Comparison of ENCODE assay signal across 21 cellular contexts in the genomic region with DNA sequence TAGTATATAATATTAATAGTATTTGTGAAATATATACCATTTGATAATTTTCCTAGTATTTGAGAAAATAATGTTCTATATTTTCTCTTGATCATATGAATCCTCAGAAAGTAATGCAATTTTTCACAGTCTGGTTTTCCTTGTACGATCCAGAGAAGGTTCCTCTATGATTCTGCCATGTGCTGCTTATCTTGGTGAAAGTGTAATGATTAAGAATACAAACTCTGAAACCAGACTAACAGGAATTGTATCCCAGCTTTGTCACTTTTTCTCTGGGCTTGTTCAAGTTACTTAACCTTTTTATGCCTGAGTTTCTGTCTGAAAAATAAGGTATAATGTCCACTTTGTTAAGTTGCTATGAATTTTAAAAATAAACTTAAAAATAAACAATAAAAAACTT.
DNase-seq lines count a peak whose midpoint lies in the region; ATAC-seq, FAIRE-seq and TF ChIP-seq lines count a peak whose summit lies in the region.
"Had no signal": no experiment of that assay in that cellular context is flagged by ENCODE, and none has a peak within 500 bp of the region (broad histone marks: within the 10 kb centered on the region; RNA-seq: fewer than 3 reads in every experiment).

No MANE protein-coding gene starts in this region.

- H3K27ac ChIP-seq in pancreas = no peak overlapping the region
- H3K27ac ChIP-seq: 22Rv1; A549; BLaER1 treated with 17β-estradiol and CSF1 and Interleukin-3, amounts not matched to agents 10 nM and 100 nM; C4-2B had no signal

- no peak overlapping the region for H3K4me3 ChIP-seq in bronchial epithelial cell (ENCODE audit: low read depth, low read length)
- no peak overlapping the region for H3K4me3 ChIP-seq in pancreas
- H3K4me3 ChIP-seq: A549; BLaER1 treated with 17β-estradiol and CSF1 and Interleukin-3, amounts not matched to agents 10 nM and 100 nM had no signal

- H3K27me3 Mint-ChIP-seq in mesothelial cell of epicardium (ENCODE audit: low read depth) = no peaks in the 10 kb centered on the region
- H3K27me3 Mint-ChIP-seq: B cell; CD4-positive, alpha-beta T cell had no signal

- intact Hi-C loops in pancreas (cut with DNase I) = no loop called here

- FAIRE-seq in bronchial epithelial cell (lab: Jason Lieb, UNC) = no peak
- FAIRE-seq in pancreas (lab: Jason Lieb, UNC) = no peak
- FAIRE-seq: A549, D721Med, G401.6, GM12891, GM19239 had no signal

- H3K36me3 ChIP-seq in bronchial epithelial cell (ENCODE audit: control insufficient read depth, insufficient read depth, low read length) (no peaks in the 10 kb centered on the region), pancreas (no peaks in the 10 kb centered on the region)
- H3K36me3 ChIP-seq: BLaER1 treated with 17β-estradiol and CSF1 and Interleukin-3, amounts not matched to agents 10 nM and 100 nM had no signal

- no peak for TF ChIP-seq CTCF in bronchial epithelial cell (IDR thresholded peaks at IDR 0.05; ENCODE audit: insufficient read depth, low read length, severe bottlenecking)
- TF ChIP-seq CTCF in pancreas (IDR thresholded peaks at IDR 0.05) = no peak
- TF ChIP-seq CTCF in mesothelial cell of epicardium (IDR thresholded peaks at IDR 0.05; ENCODE audit: unreplicated experiment) = no peak

- H3K27me3 ChIP-seq in bronchial epithelial cell (ENCODE audit: control insufficient read depth, insufficient read depth, low read length) (no peaks in the 10 kb centered on the region), pancreas (no peaks in the 10 kb centered on the region)
- H3K27me3 ChIP-seq: BLaER1 treated with 17β-estradiol and CSF1 and Interleukin-3, amounts not matched to agents 10 nM and 100 nM had no signal

- DNase-seq in OCI-M1 (lab: John Stamatoyannopoulos, UW) (peak; percentile 21), bronchial epithelial cell (ENCODE audit: low read depth) (peak; percentile 2), pancreas (no peak), HEK293T (ENCODE audit: extremely low spot score) (no peak), mesothelial cell of epicardium (ENCODE audit: low spot score in 2 of 2, unreplicated experiment in 2 of 2) (no peak)
- DNase-seq: AML-193; Caco-2; Calu3; CD4-positive, alpha-beta T cell; CD8-positive, alpha-beta T cell; DMS79 treated with DMSO at 0.1 percent for 48 hours; GF-D8 had no signal

- H3K4me1 ChIP-seq in pancreas = peaks cover 4 to 19% (median 13%) of the 10 kb centered on the region in 3 donors
- H3K4me1 ChIP-seq: A549, Caco-2 had no signal

- no peaks in the 10 kb centered on the region for H3K9me3 ChIP-seq in pancreas
- H3K9me3 ChIP-seq: A549; BLaER1 treated with 17β-estradiol and CSF1 and Interleukin-3, amounts not matched to agents 10 nM and 100 nM; Caco-2 had no signal

- no peak overlapping the region for H3K4me3 Mint-ChIP-seq in mesothelial cell of epicardium
- H3K4me3 Mint-ChIP-seq: B cell; CD4-positive, alpha-beta T cell; CD8-positive, alpha-beta T cell had no signal

- H3K4me1 Mint-ChIP-seq in mesothelial cell of epicardium = no peaks in the 10 kb centered on the region
- H3K4me1 Mint-ChIP-seq: B cell had no signal

- CTCF ChIA-PET in HEK293T (lab: Yijun Ruan, JAX) = no interaction called here

- no peaks in the 10 kb centered on the region for H3K36me3 Mint-ChIP-seq in mesothelial cell of epicardium
- H3K36me3 Mint-ChIP-seq: CD8-positive, alpha-beta T cell had no signal

- 11 to 16% methylated on average over 1 of the region's 1 CpG for WGBS in pancreas, 2 donors

- no peak overlapping the region for H3K27ac Mint-ChIP-seq in mesothelial cell of epicardium
- H3K27ac Mint-ChIP-seq: B cell; CD4-positive, alpha-beta T cell; CD8-positive, alpha-beta T cell had no signal

- H3K9me3 Mint-ChIP-seq in mesothelial cell of epicardium = peaks cover 25% of the 10 kb centered on the region

- POLR2A ChIA-PET in HEK293T (lab: Yijun Ruan, JAX) = no interaction called here

- ATAC-seq in pancreas = peak; percentile 94 to 96 (median 96)
- ATAC-seq: A549; CD8-positive, alpha-beta T cell had no signal

TF ChIP-seq in HEK293T, 16 proteins besides CTCF, POLR2A, EP300 and RAD21:
- TF ChIP-seq ELF4 (IDR thresholded peaks at IDR 0.05) = no peak
- no peak for TF ChIP-seq TARDBP (IDR thresholded peaks at IDR 0.05)
- TF ChIP-seq, protein P1, sequence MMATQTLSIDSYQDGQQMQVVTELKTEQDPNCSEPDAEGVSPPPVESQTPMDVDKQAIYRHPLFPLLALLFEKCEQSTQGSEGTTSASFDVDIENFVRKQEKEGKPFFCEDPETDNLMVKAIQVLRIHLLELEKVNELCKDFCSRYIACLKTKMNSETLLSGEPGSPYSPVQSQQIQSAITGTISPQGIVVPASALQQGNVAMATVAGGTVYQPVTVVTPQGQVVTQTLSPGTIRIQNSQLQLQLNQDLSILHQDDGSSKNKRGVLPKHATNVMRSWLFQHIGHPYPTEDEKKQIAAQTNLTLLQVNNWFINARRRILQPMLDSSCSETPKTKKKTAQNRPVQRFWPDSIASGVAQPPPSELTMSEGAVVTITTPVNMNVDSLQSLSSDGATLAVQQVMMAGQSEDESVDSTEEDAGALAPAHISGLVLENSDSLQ (IDR thresholded peaks at IDR 0.05) = no peak

Comparison
In these comparisons a context has a peak if more than half of its experiments do, and no peak if none do; other contexts are left out.
1. DNase-seq: peak in OCI-M1 (single experiment) and bronchial epithelial cell (single experiment); none in pancreas (0 of 6), HEK293T (single experiment) and mesothelial cell of epicardium (0 of 2).